ENCODE assay signal across 8 cellular contexts in genomic region chr18:62505669-62506494, GRCh38. TPM values are rescaled to one million over a fixed set of nuclear protein-coding genes. Genes with fewer than 3 reads are reported as not detected.
DNase-seq lines count a peak whose midpoint lies in the region; ATAC-seq lines count a peak whose summit lies in the region.

No MANE protein-coding gene starts in this region.

- H3K36me3 Mint-ChIP-seq in activated naive CD4-positive, alpha-beta T cell treated with anti-CD3 and anti-CD28 coated beads, Interleukin-2, amount 50 U/mL, for 24 hours: peaks cover 3% of the 10 kb centered on the region

- ATAC-seq in GM18498 (IDR thresholded peaks at IDR 0.05; ENCODE audit: unreplicated experiment): peak; percentile 94
- ATAC-seq in HG02588 (IDR thresholded peaks at IDR 0.05; ENCODE audit: unreplicated experiment): peak; percentile 81
- ATAC-seq in left lobe of liver: peak; percentile 43

- H3K4me1 Mint-ChIP-seq in activated naive CD4-positive, alpha-beta T cell treated with anti-CD3 and anti-CD28 coated beads, Interleukin-2, amount 50 U/mL, for 24 hours: peaks cover 21% of the 10 kb centered on the region

- no peaks in the 10 kb centered on the region for H3K27me3 Mint-ChIP-seq in activated naive CD4-positive, alpha-beta T cell treated with anti-CD3 and anti-CD28 coated beads, Interleukin-2, amount 50 U/mL, for 24 hours

- peak overlapping the region; percentile 87 for H3K4me3 Mint-ChIP-seq in activated naive CD4-positive, alpha-beta T cell treated with anti-CD3 and anti-CD28 coated beads, Interleukin-2, amount 50 U/mL, for 24 hours

- H3K27ac Mint-ChIP-seq in activated naive CD4-positive, alpha-beta T cell treated with anti-CD3 and anti-CD28 coated beads, Interleukin-2, amount 50 U/mL, for 24 hours: peak overlapping the region; percentile 96

- H3K9me3 Mint-ChIP-seq in activated naive CD4-positive, alpha-beta T cell treated with anti-CD3 and anti-CD28 coated beads, Interleukin-2, amount 50 U/mL, for 24 hours: no peaks in the 10 kb centered on the region

- no peak overlapping the region for H3K27ac ChIP-seq in caudate nucleus (ENCODE audit: low read depth, low read length)

- peak; percentile 68 for DNase-seq in NAMALWA (ENCODE audit: low spot score)
- no peak for DNase-seq in left lobe of liver (ENCODE audit: low spot score)
- DNase-seq in superior temporal gyrus (ENCODE audit: extremely low spot score): peak; percentile 22
- no peak for DNase-seq in middle frontal gyrus (ENCODE audit: extremely low spot score, low spot score)
- DNase-seq in caudate nucleus (lab: John Stamatoyannopoulos, UW): no peak

RNA-seq across cellular contexts. Expression of gene ZCCHC2, which starts 16.9 kb away (rescaled TPM):
- total RNA-seq in left lobe of liver: 23.9 TPM

Comparison
In these comparisons a context has a peak if more than half of its experiments do, and no peak if none do; other contexts are left out.
1. ATAC-seq: peak in every context shown above with its lines; median percentile 94 in GM18498; 81 in HG02588; 43 in left lobe of liver.
2. DNase-seq: peak in NAMALWA (single experiment) and superior temporal gyrus (single experiment); none in left lobe of liver (single experiment), middle frontal gyrus (single experiment) and caudate nucleus (0 of 61).